ENCODE assay signal across 1 cellular context in genomic region chrX:105375816-105376215, GRCh38.
TF ChIP-seq lines count a peak whose summit lies in the region.

No MANE protein-coding gene starts in this region.

TF ChIP-seq in WTC11, 78 proteins besides CTCF, POLR2A, EP300 and RAD21 (continued from another document):
- TF ChIP-seq, protein P1, sequence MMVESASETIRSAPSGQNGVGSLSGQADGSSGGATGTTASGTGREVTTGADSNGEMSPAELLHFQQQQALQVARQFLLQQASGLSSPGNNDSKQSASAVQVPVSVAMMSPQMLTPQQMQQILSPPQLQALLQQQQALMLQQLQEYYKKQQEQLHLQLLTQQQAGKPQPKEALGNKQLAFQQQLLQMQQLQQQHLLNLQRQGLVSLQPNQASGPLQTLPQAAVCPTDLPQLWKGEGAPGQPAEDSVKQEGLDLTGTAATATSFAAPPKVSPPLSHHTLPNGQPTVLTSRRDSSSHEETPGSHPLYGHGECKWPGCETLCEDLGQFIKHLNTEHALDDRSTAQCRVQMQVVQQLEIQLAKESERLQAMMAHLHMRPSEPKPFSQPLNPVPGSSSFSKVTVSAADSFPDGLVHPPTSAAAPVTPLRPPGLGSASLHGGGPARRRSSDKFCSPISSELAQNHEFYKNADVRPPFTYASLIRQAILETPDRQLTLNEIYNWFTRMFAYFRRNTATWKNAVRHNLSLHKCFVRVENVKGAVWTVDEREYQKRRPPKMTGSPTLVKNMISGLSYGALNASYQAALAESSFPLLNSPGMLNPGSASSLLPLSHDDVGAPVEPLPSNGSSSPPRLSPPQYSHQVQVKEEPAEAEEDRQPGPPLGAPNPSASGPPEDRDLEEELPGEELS (CRISPR knock-in tag; IDR thresholded peaks at IDR 0.05), result no peak
- TF ChIP-seq IRF2 (CRISPR knock-in tag; IDR thresholded peaks at IDR 0.05; ENCODE audit: borderline replicate concordance, low read depth) (no peak), KAT7 (CRISPR knock-in tag; IDR thresholded peaks at IDR 0.05; ENCODE audit: borderline replicate concordance) (no peak), ZNF671 (CRISPR knock-in tag; IDR thresholded peaks at IDR 0.05) (no peak), MXD4 (CRISPR knock-in tag; IDR thresholded peaks at IDR 0.05; ENCODE audit: borderline replicate concordance) (no peak), SMAD3 (CRISPR knock-in tag; IDR thresholded peaks at IDR 0.05; ENCODE audit: borderline replicate concordance) (no peak), SMAD4 (CRISPR knock-in tag; IDR thresholded peaks at IDR 0.05) (no peak), E2F4 (CRISPR knock-in tag; IDR thresholded peaks at IDR 0.05; ENCODE audit: borderline replicate concordance, low read depth) (no peak), NFE2L1 (CRISPR knock-in tag; IDR thresholded peaks at IDR 0.05) (no peak), EMX1 (CRISPR knock-in tag; IDR thresholded peaks at IDR 0.05) (no peak), ATF2 (CRISPR knock-in tag; IDR thresholded peaks at IDR 0.05; ENCODE audit: borderline replicate concordance, low read depth) (no peak)
- TF ChIP-seq, protein P2, sequence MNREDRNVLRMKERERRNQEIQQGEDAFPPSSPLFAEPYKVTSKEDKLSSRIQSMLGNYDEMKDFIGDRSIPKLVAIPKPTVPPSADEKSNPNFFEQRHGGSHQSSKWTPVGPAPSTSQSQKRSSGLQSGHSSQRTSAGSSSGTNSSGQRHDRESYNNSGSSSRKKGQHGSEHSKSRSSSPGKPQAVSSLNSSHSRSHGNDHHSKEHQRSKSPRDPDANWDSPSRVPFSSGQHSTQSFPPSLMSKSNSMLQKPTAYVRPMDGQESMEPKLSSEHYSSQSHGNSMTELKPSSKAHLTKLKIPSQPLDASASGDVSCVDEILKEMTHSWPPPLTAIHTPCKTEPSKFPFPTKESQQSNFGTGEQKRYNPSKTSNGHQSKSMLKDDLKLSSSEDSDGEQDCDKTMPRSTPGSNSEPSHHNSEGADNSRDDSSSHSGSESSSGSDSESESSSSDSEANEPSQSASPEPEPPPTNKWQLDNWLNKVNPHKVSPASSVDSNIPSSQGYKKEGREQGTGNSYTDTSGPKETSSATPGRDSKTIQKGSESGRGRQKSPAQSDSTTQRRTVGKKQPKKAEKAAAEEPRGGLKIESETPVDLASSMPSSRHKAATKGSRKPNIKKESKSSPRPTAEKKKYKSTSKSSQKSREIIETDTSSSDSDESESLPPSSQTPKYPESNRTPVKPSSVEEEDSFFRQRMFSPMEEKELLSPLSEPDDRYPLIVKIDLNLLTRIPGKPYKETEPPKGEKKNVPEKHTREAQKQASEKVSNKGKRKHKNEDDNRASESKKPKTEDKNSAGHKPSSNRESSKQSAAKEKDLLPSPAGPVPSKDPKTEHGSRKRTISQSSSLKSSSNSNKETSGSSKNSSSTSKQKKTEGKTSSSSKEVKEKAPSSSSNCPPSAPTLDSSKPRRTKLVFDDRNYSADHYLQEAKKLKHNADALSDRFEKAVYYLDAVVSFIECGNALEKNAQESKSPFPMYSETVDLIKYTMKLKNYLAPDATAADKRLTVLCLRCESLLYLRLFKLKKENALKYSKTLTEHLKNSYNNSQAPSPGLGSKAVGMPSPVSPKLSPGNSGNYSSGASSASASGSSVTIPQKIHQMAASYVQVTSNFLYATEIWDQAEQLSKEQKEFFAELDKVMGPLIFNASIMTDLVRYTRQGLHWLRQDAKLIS (CRISPR knock-in tag; IDR thresholded peaks at IDR 0.05; ENCODE audit: borderline replicate concordance), result no peak
- TF ChIP-seq, protein P3, sequence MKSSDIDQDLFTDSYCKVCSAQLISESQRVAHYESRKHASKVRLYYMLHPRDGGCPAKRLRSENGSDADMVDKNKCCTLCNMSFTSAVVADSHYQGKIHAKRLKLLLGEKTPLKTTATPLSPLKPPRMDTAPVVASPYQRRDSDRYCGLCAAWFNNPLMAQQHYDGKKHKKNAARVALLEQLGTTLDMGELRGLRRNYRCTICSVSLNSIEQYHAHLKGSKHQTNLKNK (CRISPR knock-in tag; IDR thresholded peaks at IDR 0.05), result no peak
- TF ChIP-seq, protein P4, sequence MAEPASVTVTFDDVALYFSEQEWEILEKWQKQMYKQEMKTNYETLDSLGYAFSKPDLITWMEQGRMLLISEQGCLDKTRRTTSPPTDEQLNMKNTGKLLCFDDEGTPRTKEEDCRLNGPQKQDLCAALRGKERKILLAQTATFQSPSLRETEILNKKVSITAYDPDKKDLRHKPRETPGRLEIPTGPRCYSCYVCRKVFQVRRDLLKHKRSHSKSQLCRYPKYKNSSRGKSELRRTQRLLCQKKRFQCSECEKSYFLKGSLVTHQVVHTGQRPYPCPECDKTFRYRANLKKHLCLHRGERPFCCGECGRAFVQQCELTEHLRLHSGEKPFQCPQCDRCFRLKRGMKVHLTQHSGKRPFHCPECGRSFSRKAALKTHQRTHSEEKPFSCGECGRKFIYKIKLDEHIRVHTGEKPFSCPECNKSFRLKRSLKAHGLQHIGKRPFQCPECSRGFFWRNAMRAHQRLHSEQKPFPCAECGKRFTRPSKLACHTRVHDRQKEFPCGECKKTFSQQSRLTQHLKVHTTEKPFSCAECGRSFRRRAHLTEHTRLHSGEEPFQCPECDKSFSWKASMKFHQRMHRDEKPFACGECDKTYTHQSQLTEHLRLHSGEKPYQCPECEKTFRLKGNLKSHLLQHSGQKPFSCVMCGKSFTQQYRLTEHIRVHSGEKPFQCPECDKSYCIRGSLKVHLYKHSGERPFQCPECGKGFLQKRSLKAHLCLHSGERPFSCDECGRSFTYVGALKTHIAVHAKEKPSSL (CRISPR knock-in tag; conservative IDR thresholded peaks at IDR 0.05), result no peak
- TF ChIP-seq, protein P5, sequence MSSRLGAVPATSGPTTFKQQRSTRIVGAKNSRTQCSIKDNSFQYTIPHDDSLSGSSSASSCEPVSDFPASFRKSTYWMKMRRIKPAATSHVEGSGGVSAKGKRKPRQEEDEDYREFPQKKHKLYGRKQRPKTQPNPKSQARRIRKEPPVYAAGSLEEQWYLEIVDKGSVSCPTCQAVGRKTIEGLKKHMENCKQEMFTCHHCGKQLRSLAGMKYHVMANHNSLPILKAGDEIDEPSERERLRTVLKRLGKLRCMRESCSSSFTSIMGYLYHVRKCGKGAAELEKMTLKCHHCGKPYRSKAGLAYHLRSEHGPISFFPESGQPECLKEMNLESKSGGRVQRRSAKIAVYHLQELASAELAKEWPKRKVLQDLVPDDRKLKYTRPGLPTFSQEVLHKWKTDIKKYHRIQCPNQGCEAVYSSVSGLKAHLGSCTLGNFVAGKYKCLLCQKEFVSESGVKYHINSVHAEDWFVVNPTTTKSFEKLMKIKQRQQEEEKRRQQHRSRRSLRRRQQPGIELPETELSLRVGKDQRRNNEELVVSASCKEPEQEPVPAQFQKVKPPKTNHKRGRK (CRISPR knock-in tag; IDR thresholded peaks at IDR 0.05; ENCODE audit: borderline replicate concordance), result no peak
